26 cellular contexts compared by ENCODE assay signal in genomic region chr13:107900775-107901174, GRCh38.
DNase-seq lines count a peak whose midpoint lies in the region; ATAC-seq and TF ChIP-seq lines count a peak whose summit lies in the region.
"Had no signal": no experiment of that assay in that cellular context is flagged by ENCODE, and none has a peak within 500 bp of the region (broad histone marks: within the 10 kb centered on the region; RNA-seq: fewer than 3 reads in every experiment).

No MANE protein-coding gene starts in this region.

- peak; percentile 89 for ATAC-seq in IMR-90 (ENCODE audit: low read depth)
- ATAC-seq: activated CD8-positive, alpha-beta T cell treated with anti-CD3 and anti-CD28 coated beads, Interleukin-2, amount 10 ng/mL, durations not matched to agents 7 days and 5 days; activated T-helper 17 cell treated with anti-CD3 and anti-CD28 coated beads, Interleukin-2, amount 50 U/mL, for 72 hours; left ventricle myocardium superior; right lobe of liver; stimulated activated naive CD8-positive, alpha-beta T cell treated with anti-CD3 and anti-CD28 coated beads, Interleukin-15, amount 100 ng/mL, for 72 hours had no signal

- in situ Hi-C loops in IMR-90 (cut with MboI; ENCODE audit: low sequenced_read_pairs) (no loop called here), astrocyte of the spinal cord (cut with HindIII; ENCODE audit: low sequenced_read_pairs) (no loop called here)

- TF ChIP-seq RAD21 in IMR-90 (IDR thresholded peaks at IDR 0.05; ENCODE audit: low read length) = no peak

- TF ChIP-seq CTCF in IMR-90 (conservative IDR thresholded peaks at IDR 0.05; ENCODE audit: low read depth, low read length) (no peak), astrocyte of the spinal cord (IDR thresholded peaks at IDR 0.05; ENCODE audit: low read depth, low read length) (no peak)

- POLR2A ChIA-PET in IMR-90 (lab: Charles Lee; ENCODE audit: unreplicated experiment) = interaction anchor here (0.5 kb wide), 2 partner anchors 50 to 183 kb away, joined by 3 read pairs; no protein-coding TSS in a partner anchor

- peak; percentile 87 for DNase-seq in IMR-90
- DNase-seq in astrocyte of the spinal cord (ENCODE audit: low read depth, low spot score) = peak; percentile 62
- DNase-seq in fibroblast of peridontal ligament (ENCODE audit: extremely low read depth) = peak; percentile 31
- DNase-seq in HPDE6-E6E7 (ENCODE audit: extremely low spot score) = no peak
- no peak for DNase-seq in SW480 (ENCODE audit: low spot score)
- DNase-seq in DMS153 treated with DMSO at 0.1 percent for 48 hours (lab: John Stamatoyannopoulos, UW; ENCODE audit: unreplicated experiment) = no peak
- no peak for DNase-seq in DMS53 (lab: John Stamatoyannopoulos, UW)
- DNase-seq: 8988T; activated CD4-positive, alpha-beta T cell treated with anti-CD3 and anti-CD28 coated beads for 4 hours; activated CD8-positive, alpha-beta T cell treated with anti-CD3 and anti-CD28 coated beads, Interleukin-2, amount 10 ng/mL, durations not matched to agents 7 days and 5 days; activated naive CD4-positive, alpha-beta T cell treated with anti-CD3 and anti-CD28 coated beads, Interleukin-2, amount 10 ng/mL, durations not matched to agents 7 days and 5 days; amygdala; caudate nucleus; esophagus squamous epithelium; Karpas-422; left ventricle myocardium superior; NCI-H1417 treated with DMSO at 0.1 percent for 48 hours; NCI-H2081; NCI-H345; right lobe of liver; stimulated activated CD8-positive, alpha-beta memory T cell treated with anti-CD3 and anti-CD28 coated beads, Interleukin-4, amount 100 ng/mL, for 48 hours; stimulated activated naive CD8-positive, alpha-beta T cell treated with anti-CD3 and anti-CD28 coated beads, Interleukin-15, amount 100 ng/mL, for 72 hours; uterus; WERI-Rb-1 had no signal

- no peak overlapping the region for H4K5ac ChIP-seq in IMR-90 (ENCODE audit: low read depth, low read length)

- H3K4me3 ChIP-seq in ACC112 (ENCODE audit: low read depth, low read length) = no peak overlapping the region
- H3K4me3 ChIP-seq in IMR-90 (ENCODE audit: insufficient read depth, low read depth, low read length) = no peak overlapping the region
- no peak overlapping the region for H3K4me3 ChIP-seq in astrocyte of the spinal cord (ENCODE audit: low read depth, low read length)
- H3K4me3 ChIP-seq: esophagus squamous epithelium, right lobe of liver, uterus had no signal

- no peak overlapping the region for H3K4me2 ChIP-seq in IMR-90 (ENCODE audit: low read depth, low read length)

- H3K56ac ChIP-seq in IMR-90 (ENCODE audit: extremely low read depth, insufficient read depth, low read length) = no peak overlapping the region

- no peak overlapping the region for H3K9ac ChIP-seq in IMR-90 (ENCODE audit: low read depth, low read length)

- intact Hi-C loops in IMR-90 (cut with micrococcal nuclease) = no loop called here

- H3K4me1 ChIP-seq in ACC112 (ENCODE audit: control insufficient read depth, insufficient read depth, low read length, unreplicated experiment) (peaks cover 9% of the 10 kb centered on the region), IMR-90 (ENCODE audit: control insufficient read depth, insufficient read depth, low read length) (peaks cover 3% of the 10 kb centered on the region; the same call in 1 of the 2 replicates)
- H3K4me1 ChIP-seq: esophagus squamous epithelium, right lobe of liver, uterus had no signal

- peak overlapping the region; percentile 87 for H2BK5ac ChIP-seq in IMR-90 (ENCODE audit: low read depth, low read length, poor library complexity, severe bottlenecking)

- H2BK20ac ChIP-seq in IMR-90 (ENCODE audit: low read depth, low read length) = no peak overlapping the region

- H3K27me3 ChIP-seq in ACC112 (ENCODE audit: insufficient read depth, low read length) (no peaks in the 10 kb centered on the region), IMR-90 (ENCODE audit: control insufficient read depth, insufficient read depth, low read length) (no peaks in the 10 kb centered on the region)
- H3K27me3 ChIP-seq: esophagus squamous epithelium, right lobe of liver, uterus had no signal

- H3K9me1 ChIP-seq in IMR-90 (ENCODE audit: insufficient read depth, low read length) = no peaks in the 10 kb centered on the region

- H3K9me3 ChIP-seq in IMR-90 (ENCODE audit: control insufficient read depth, insufficient read depth, low read length) = no peaks in the 10 kb centered on the region
- H3K9me3 ChIP-seq: right lobe of liver, uterus had no signal

- CTCF ChIA-PET in IMR-90 (lab: Yijun Ruan, JAX) = interaction anchor here (0.7 kb wide), 1 partner anchor 50 kb away, joined by 4 read pairs; no protein-coding TSS in a partner anchor

- H2AK5ac ChIP-seq in IMR-90 (ENCODE audit: low read depth, low read length) = no peak overlapping the region

- no TSS peak for BruUV-seq in IMR-90 (replicated peaks; lab: Mats Ljungman, UMichigan)

- H3K18ac ChIP-seq in IMR-90 (ENCODE audit: low read depth, low read length) = no peak overlapping the region

- H3K79me1 ChIP-seq in IMR-90 (ENCODE audit: low read depth in 1 of 2, low read length in 2 of 2) = no peaks in the 10 kb centered on the region

- no peak overlapping the region for H2AK9ac ChIP-seq in IMR-90 (replicated peaks; ENCODE audit: low read depth, low read length, poor library complexity)

- no peak overlapping the region for H4K91ac ChIP-seq in IMR-90 (ENCODE audit: insufficient read depth, low read depth, low read length)

- H2AFZ ChIP-seq in ACC112 (ENCODE audit: low read length, unreplicated experiment) (peak overlapping the region; percentile 54), IMR-90 (replicated peaks; ENCODE audit: low read length, poor library complexity) (no peak overlapping the region)

- no peak for TF ChIP-seq POLR2A in IMR-90 (IDR thresholded peaks at IDR 0.05; ENCODE audit: low read depth, low read length)

- H3K27ac ChIP-seq in ACC112 (ENCODE audit: low read depth, low read length) (no peak overlapping the region), IMR-90 (ENCODE audit: insufficient read depth, low read length) (no peak overlapping the region)
- H3K27ac ChIP-seq: esophagus squamous epithelium, right lobe of liver, uterus, WERI-Rb-1 had no signal

- no peak overlapping the region for H3K23ac ChIP-seq in IMR-90 (ENCODE audit: low read depth, low read length)

- H3K14ac ChIP-seq in IMR-90 (replicated peaks; ENCODE audit: low read depth, low read length) = no peak overlapping the region

- no peaks in the 10 kb centered on the region for H4K20me1 ChIP-seq in IMR-90 (ENCODE audit: insufficient read depth, low read length)

- no peaks in the 10 kb centered on the region for H3K79me2 ChIP-seq in ACC112 (ENCODE audit: control insufficient read depth, insufficient read depth, low read length, unreplicated experiment)

- H2BK120ac ChIP-seq in IMR-90 (ENCODE audit: low read depth, low read length) = no peak overlapping the region

- H2BK15ac ChIP-seq in IMR-90 (ENCODE audit: low read depth, low read length) = no peak overlapping the region

- H4K8ac ChIP-seq in IMR-90 (ENCODE audit: low read depth in 2 of 2, low read length in 2 of 2) = no peak overlapping the region; a peak in 2 of 4 replicates

- no peak overlapping the region; the same call in 1 of the 2 replicates for H3K4ac ChIP-seq in IMR-90 (ENCODE audit: low read depth, low read length)

- WGBS in IMR-90 (ENCODE audit: extremely low coverage in 2 of 2, insufficient read length in 1 of 2), 2 experiments = no CpG with 5 or more reads among the region's 2 CpGs

- H3K36me3 ChIP-seq in ACC112 (ENCODE audit: insufficient read depth, low read length) (no peaks in the 10 kb centered on the region), IMR-90 (ENCODE audit: control insufficient read depth, insufficient read depth, low read length) (no peaks in the 10 kb centered on the region)
- H3K36me3 ChIP-seq: esophagus squamous epithelium, right lobe of liver, uterus, WERI-Rb-1 had no signal

- dilution Hi-C loops in IMR-90 (cut with HindIII; ENCODE audit: low sequenced_read_pairs, unreplicated experiment) = no loop called here

TF ChIP-seq in IMR-90, 13 proteins besides CTCF, POLR2A, EP300 and RAD21:
- TF ChIP-seq CEBPB (IDR thresholded peaks at IDR 0.05; ENCODE audit: low read depth, low read length) (peak; percentile 62), NFE2L2 (IDR thresholded peaks at IDR 0.05; ENCODE audit: low read depth, low read length) (peak; percentile 74), RFX5 (IDR thresholded peaks at IDR 0.05; ENCODE audit: low read depth, low read length) (no peak)
TF ChIP-seq in IMR-90: peak in this region for 2.

Comparison
In these comparisons a context has a peak if more than half of its experiments do, and no peak if none do; other contexts are left out.
1. DNase-seq: peak in IMR-90 (single experiment), astrocyte of the spinal cord (single experiment) and fibroblast of peridontal ligament (single experiment); none in HPDE6-E6E7 (single experiment), SW480 (single experiment), DMS153 treated with DMSO at 0.1 percent for 48 hours (single experiment) and DMS53 (single experiment).